In genomic region chrX:49186125-49187027, GRCh38 we compare ENCODE assay signal across 8 cellular contexts. TPM values are rescaled to one million over a fixed set of nuclear protein-coding genes. Genes with fewer than 3 reads are reported as not detected.
DNase-seq lines count a peak whose midpoint lies in the region; ATAC-seq and TF ChIP-seq lines count a peak whose summit lies in the region.

PRICKLE3 (minus strand) TSS chrX:49186373; CDS start chrX:49186297, 76 bp downstream.

- peak within 1 kb of the TSS; percentile 18; the same call in 1 of the 2 replicates for H3K27ac ChIP-seq in HUES64 (ENCODE audit: low read depth, low read length)
- peak within 1 kb of the TSS; percentile 57 for H3K27ac ChIP-seq in trophoblast cell (ENCODE audit: low read depth, low read length)

- H3K36me3 Mint-ChIP-seq in glutamatergic neuron (ENCODE audit: unreplicated experiment), result no peaks in the 10 kb centered on the region

- peak within 1 kb of the TSS; percentile 89 for H4K8ac ChIP-seq in trophoblast cell (ENCODE audit: low read depth, low read length)

- peak within 1 kb of the TSS; percentile 70 for H3K14ac ChIP-seq in trophoblast cell (ENCODE audit: low read length)

- no peaks in the 10 kb centered on the region for H3K27me3 ChIP-seq in HUES64 (ENCODE audit: insufficient read depth, low read length)
- H3K27me3 ChIP-seq in trophoblast cell (ENCODE audit: insufficient read depth, low read length), result no peaks in the 10 kb centered on the region

- peak within 1 kb of the TSS; percentile 30 for H3K4me3 Mint-ChIP-seq in glutamatergic neuron (ENCODE audit: unreplicated experiment)

- no peak for ATAC-seq in GM21515 (IDR thresholded peaks at IDR 0.05; ENCODE audit: unreplicated experiment)

- peak; percentile 44 for DNase-seq in NCI-H1105 treated with DMSO at 0.1 percent for 48 hours (lab: John Stamatoyannopoulos, UW)
- DNase-seq in NCI-H1105 (lab: John Stamatoyannopoulos, UW), result no peak
- peak; percentile 77 for DNase-seq in RPMI7951 (ENCODE audit: low read depth)
- peak; percentile 75 for DNase-seq in activated naive CD4-positive, alpha-beta T cell treated with Interleukin-2 at 50 U/mL for 16 hours
- DNase-seq in glutamatergic neuron, result peak; percentile 63
- DNase-seq in trophoblast cell, result peak; percentile 71 to 84

- H3K9ac ChIP-seq in HUES64 (ENCODE audit: low read depth, low read length), result peak within 1 kb of the TSS; percentile 67
- peak within 1 kb of the TSS; percentile 74 for H3K9ac ChIP-seq in trophoblast cell (ENCODE audit: low read length)

- H3K4me2 ChIP-seq in trophoblast cell (ENCODE audit: low read length), result peak within 1 kb of the TSS; percentile 79

- no peak within 1 kb of the TSS for H3K23ac ChIP-seq in trophoblast cell (ENCODE audit: low read length)

- H3K79me1 ChIP-seq in trophoblast cell (ENCODE audit: low read length), result peaks cover 15% of the 10 kb centered on the region

- H3K4me3 ChIP-seq in HUES64 (ENCODE audit: low read length), result peak within 1 kb of the TSS; percentile 67
- peak within 1 kb of the TSS; percentile 76 for H3K4me3 ChIP-seq in trophoblast cell (ENCODE audit: low read depth, low read length)

- H3K9me3 ChIP-seq in HUES64 (ENCODE audit: insufficient read depth, low read depth, low read length) (no peaks in the 10 kb centered on the region), trophoblast cell (ENCODE audit: insufficient read depth, low read depth, low read length) (peaks cover 1% of the 10 kb centered on the region)

- peaks cover 3% of the 10 kb centered on the region for H3K4me1 Mint-ChIP-seq in glutamatergic neuron (ENCODE audit: low read depth, unreplicated experiment)

- H3K18ac ChIP-seq in trophoblast cell (ENCODE audit: low read length), result peak within 1 kb of the TSS; percentile 49

- 2% methylated on average over 62 of the region's 62 CpGs for WGBS in HUES64
- WGBS in trophoblast cell (ENCODE audit: extremely low coverage, insufficient coverage, insufficient read length), result no CpG with 5 or more reads among the region's 62 CpGs

- H3K36me3 ChIP-seq in HUES64 (ENCODE audit: insufficient read depth, low read length), result 0 out of 2 replicates have a peak, but pooled peaks cover 11% of the 10 kb centered on the region
- H3K36me3 ChIP-seq in trophoblast cell (ENCODE audit: control insufficient read depth in 1 of 2, insufficient read depth in 2 of 2, low read length in 2 of 2), result peaks cover 12 to 15% of the 10 kb centered on the region in 2 experiments

- H3K4me1 ChIP-seq in HUES64 (ENCODE audit: insufficient read depth, low read length), result no peaks in the 10 kb centered on the region; the same call in 1 of the 2 replicates
- peaks cover 9 to 20% of the 10 kb centered on the region in 2 experiments for H3K4me1 ChIP-seq in trophoblast cell (ENCODE audit: control insufficient read depth in 1 of 2, insufficient read depth in 2 of 2, low read length in 2 of 2)

- H2BK120ac ChIP-seq in trophoblast cell (ENCODE audit: insufficient read depth, low read length, poor library complexity), result peak within 1 kb of the TSS; percentile 5

- H4K91ac ChIP-seq in trophoblast cell (ENCODE audit: low read depth, low read length), result peak within 1 kb of the TSS; percentile 90

- peak within 1 kb of the TSS; percentile 5 for H3K27ac Mint-ChIP-seq in glutamatergic neuron (ENCODE audit: unreplicated experiment)

- peaks cover 10% of the 10 kb centered on the region for H3K9me3 Mint-ChIP-seq in glutamatergic neuron (ENCODE audit: unreplicated experiment)

- peak within 1 kb of the TSS; percentile 72 for H4K12ac ChIP-seq in trophoblast cell (ENCODE audit: low read depth, low read length)

- no peak within 1 kb of the TSS for H2BK12ac ChIP-seq in trophoblast cell (ENCODE audit: low read length)

- peaks cover 3% of the 10 kb centered on the region for H3K79me2 ChIP-seq in trophoblast cell (ENCODE audit: control insufficient read depth, insufficient read depth, low read length, poor library complexity)

- TF ChIP-seq CTCF in glutamatergic neuron (IDR thresholded peaks at IDR 0.05; ENCODE audit: partially characterized antibody, unreplicated experiment), result peak; percentile 10

- peak within 1 kb of the TSS; percentile 14 for H2AK5ac ChIP-seq in trophoblast cell (ENCODE audit: low read length)

- peak within 1 kb of the TSS; percentile 64 for H3K4ac ChIP-seq in trophoblast cell (ENCODE audit: low read depth, low read length)

- H2BK5ac ChIP-seq in trophoblast cell (ENCODE audit: low read depth, low read length, poor library complexity), result peak within 1 kb of the TSS; percentile 75

- peak within 1 kb of the TSS; percentile 75 for H2AFZ ChIP-seq in trophoblast cell (ENCODE audit: insufficient read depth, low read length, poor library complexity)

- H3K27me3 Mint-ChIP-seq in glutamatergic neuron (ENCODE audit: unreplicated experiment), result peaks cover 11% of the 10 kb centered on the region

RNA-seq across cellular contexts. Expression of gene PRICKLE3, which starts in this region (rescaled TPM):
- polyA plus RNA-seq in HUES64 (2013, experiment 1 of 2), result 5.7 TPM
- 5.5 TPM for polyA plus RNA-seq in HUES64 (2013, experiment 2 of 2)
- total RNA-seq in RPMI7951 (2014; rRNA removed; shearing (Covaris generic)), result 7.2 and 8.7 TPM in 2 replicates
- 1.6 TPM for total RNA-seq in glutamatergic neuron (ENCODE audit: unreplicated experiment)
- polyA plus RNA-seq in trophoblast cell (2013), result 12.6 TPM in 2 replicates
